In the genomic region with DNA sequence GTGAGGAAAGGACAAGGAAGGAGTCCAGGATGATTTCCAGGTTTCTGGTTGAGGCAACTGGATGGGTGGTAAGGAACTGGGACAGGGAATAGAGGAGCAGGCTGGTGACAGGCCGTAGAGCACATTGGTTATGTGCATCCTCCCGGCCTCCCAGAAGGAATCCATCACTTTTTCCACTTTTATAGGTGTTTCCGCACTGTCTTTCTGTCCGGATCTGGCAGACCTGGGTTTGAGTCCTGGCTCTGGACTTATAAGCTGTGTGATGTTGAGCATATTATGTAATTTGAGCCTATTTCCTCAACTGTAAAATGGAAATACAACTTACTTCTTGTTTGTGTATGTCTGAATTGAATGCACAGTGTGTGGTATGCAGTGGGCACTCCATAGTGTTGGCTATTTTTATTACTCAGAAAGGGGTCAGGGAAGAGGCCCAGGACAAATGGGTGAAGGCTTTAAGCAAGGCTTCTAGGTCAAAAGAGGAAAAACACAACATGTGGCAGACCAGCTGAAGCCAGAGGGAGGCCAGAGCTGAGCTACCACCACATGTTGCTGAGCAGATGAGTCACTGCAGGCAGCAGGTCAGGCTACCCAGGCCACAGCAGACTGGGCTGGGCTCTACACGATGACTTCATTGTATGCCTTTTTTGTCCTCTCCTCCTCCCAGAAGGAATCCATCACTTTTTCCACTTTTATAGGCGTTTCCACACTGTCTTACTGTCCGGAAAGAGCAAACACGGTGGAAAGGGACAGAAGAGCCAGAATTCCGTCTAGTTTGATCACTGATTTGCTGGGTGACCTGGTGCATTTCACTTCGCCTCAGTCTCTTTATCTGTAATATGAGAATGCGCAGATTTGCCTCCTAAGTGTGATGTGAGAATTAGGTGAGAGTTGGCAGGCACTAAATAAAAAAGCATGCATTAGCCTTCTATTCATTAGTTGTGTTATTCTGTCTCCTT, we compare ENCODE assay signal across 8 cellular contexts. TPM values are rescaled to one million over a fixed set of nuclear protein-coding genes. Genes with fewer than 3 reads are reported as not detected.
DNase-seq lines count a peak whose midpoint lies in the region; ATAC-seq and TF ChIP-seq lines count a peak whose summit lies in the region.

No MANE protein-coding gene starts in this region.

- peaks cover 4% of the 10 kb centered on the region for H3K27me3 Mint-ChIP-seq in nephron (ENCODE audit: low read depth)

- peak overlapping the region; percentile 7; the same call in 1 of the 2 replicates for H3K27ac ChIP-seq in HEK293 (ENCODE audit: extremely low read depth, low read depth, low read length)

- H3K4me3 Mint-ChIP-seq in nephron = peak overlapping the region; percentile 84 to 94 (median 90)

- no peaks in the 10 kb centered on the region for H3K9me3 ChIP-seq in HEK293 (ENCODE audit: control insufficient read depth, insufficient read depth, low read depth, low read length)

- H3K36me3 ChIP-seq in HEK293 (ENCODE audit: control insufficient read depth in 2 of 2, insufficient read depth in 1 of 2, low read length in 2 of 2) = peaks cover 5 to 15% of the 10 kb centered on the region in 2 experiments; a peak in 2 of 3 replicates

- H3K9me3 Mint-ChIP-seq in nephron = no peaks in the 10 kb centered on the region

- H3K27ac Mint-ChIP-seq in nephron = peak overlapping the region; percentile 70 to 89 (median 79)

- POLR2A ChIA-PET in HEK293 (lab: Yijun Ruan, JAX) = interaction anchor here (0.6 to 1.6 kb wide), 5 partner anchors 9 to 281 kb away, joined by 3 read pairs; partner anchors contain the start of genes GPBP1L1 and PRDX1

- no peaks in the 10 kb centered on the region; the same call in 1 of the 2 replicates for H3K4me1 ChIP-seq in HEK293 (ENCODE audit: control insufficient read depth, insufficient read depth, low read length)

- TF ChIP-seq CTCF in HEK293 (tag by site-specific recombination; IDR thresholded peaks at IDR 0.05) (no peak), nephron (IDR thresholded peaks at IDR 0.05; ENCODE audit: unreplicated experiment in 3 of 3) (no peak)

- ATAC-seq in HG02981 (IDR thresholded peaks at IDR 0.05; ENCODE audit: unreplicated experiment) (no peak), HG03378 (IDR thresholded peaks at IDR 0.05; ENCODE audit: unreplicated experiment) (no peak)

- peak overlapping the region; percentile 57 for H3K4me3 ChIP-seq in HEK293 (ENCODE audit: low read depth, low read length)

- CTCF ChIA-PET in HEK293 (lab: Yijun Ruan, JAX) = interaction anchor here (0.7 kb wide), 1 partner anchor 53 kb away, joined by 3 read pairs; no protein-coding TSS in a partner anchor

- peaks cover 42% of the 10 kb centered on the region for H3K4me1 Mint-ChIP-seq in nephron

- DNase-seq in DMS53 (lab: John Stamatoyannopoulos, UW) = peak; percentile 97
- peak; percentile 60 for DNase-seq in NCI-H460 (ENCODE audit: extremely low read depth, low read depth)
- DNase-seq in activated T-cell treated with anti-CD3 and anti-CD28 coated beads, Interleukin-2, amount 50 U/mL, for 48 hours = peak; percentile 36 to 48
- DNase-seq in foreskin melanocyte = peak; percentile 92

- H3K36me3 Mint-ChIP-seq in nephron (ENCODE audit: low read depth) = peaks cover 5% of the 10 kb centered on the region

TF ChIP-seq in HEK293, 187 proteins besides CTCF, POLR2A, EP300 and RAD21 (continues in another document):
- peak; percentile 19; the same call in 1 of the 2 replicates for TF ChIP-seq ZFP69B (tag by site-specific recombination; IDR thresholded peaks at IDR 0.05)
- no peak for TF ChIP-seq ZNF26 (tag by site-specific recombination; IDR thresholded peaks at IDR 0.05)
- TF ChIP-seq, protein P1, sequence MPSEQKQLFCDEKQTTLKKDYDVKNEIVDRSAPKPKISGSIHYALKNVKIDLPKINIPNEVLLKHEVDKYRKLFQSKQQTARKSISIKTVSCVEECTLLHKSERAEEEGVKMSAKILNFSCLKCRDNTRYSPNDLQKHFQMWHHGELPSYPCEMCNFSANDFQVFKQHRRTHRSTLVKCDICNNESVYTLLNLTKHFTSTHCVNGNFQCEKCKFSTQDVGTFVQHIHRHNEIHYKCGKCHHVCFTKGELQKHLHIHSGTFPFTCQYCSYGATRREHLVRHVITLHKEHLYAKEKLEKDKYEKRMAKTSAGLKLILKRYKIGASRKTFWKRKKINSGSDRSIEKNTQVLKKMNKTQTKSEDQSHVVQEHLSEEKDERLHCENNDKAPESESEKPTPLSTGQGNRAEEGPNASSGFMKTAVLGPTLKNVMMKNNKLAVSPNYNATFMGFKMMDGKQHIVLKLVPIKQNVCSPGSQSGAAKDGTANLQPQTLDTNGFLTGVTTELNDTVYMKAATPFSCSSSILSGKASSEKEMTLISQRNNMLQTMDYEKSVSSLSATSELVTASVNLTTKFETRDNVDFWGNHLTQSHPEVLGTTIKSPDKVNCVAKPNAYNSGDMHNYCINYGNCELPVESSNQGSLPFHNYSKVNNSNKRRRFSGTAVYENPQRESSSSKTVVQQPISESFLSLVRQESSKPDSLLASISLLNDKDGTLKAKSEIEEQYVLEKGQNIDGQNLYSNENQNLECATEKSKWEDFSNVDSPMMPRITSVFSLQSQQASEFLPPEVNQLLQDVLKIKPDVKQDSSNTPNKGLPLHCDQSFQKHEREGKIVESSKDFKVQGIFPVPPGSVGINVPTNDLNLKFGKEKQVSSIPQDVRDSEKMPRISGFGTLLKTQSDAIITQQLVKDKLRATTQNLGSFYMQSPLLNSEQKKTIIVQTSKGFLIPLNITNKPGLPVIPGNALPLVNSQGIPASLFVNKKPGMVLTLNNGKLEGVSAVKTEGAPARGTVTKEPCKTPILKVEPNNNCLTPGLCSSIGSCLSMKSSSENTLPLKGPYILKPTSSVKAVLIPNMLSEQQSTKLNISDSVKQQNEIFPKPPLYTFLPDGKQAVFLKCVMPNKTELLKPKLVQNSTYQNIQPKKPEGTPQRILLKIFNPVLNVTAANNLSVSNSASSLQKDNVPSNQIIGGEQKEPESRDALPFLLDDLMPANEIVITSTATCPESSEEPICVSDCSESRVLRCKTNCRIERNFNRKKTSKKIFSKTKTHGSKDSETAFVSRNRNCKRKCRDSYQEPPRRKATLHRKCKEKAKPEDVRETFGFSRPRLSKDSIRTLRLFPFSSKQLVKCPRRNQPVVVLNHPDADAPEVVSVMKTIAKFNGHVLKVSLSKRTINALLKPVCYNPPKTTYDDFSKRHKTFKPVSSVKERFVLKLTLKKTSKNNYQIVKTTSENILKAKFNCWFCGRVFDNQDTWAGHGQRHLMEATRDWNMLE (tag by site-specific recombination; conservative IDR thresholded peaks at IDR 0.05; ENCODE audit: low read depth) = no peak
- no peak for TF ChIP-seq ZNF610 (tag by site-specific recombination; IDR thresholded peaks at IDR 0.05; ENCODE audit: borderline replicate concordance)
- no peak for TF ChIP-seq ZNF292 (tag by site-specific recombination; IDR thresholded peaks at IDR 0.05; ENCODE audit: borderline replicate concordance, low read depth)
- TF ChIP-seq ZBTB11 (tag by site-specific recombination; conservative IDR thresholded peaks at IDR 0.05; ENCODE audit: low read depth) = no peak
- peak; percentile 91 for TF ChIP-seq ZEB2 (tag by site-specific recombination; IDR thresholded peaks at IDR 0.05)
- no peak for TF ChIP-seq ZNF214 (tag by site-specific recombination; IDR thresholded peaks at IDR 0.05; ENCODE audit: borderline replicate concordance)
- peak; percentile 63 for TF ChIP-seq ZXDB (tag by site-specific recombination; IDR thresholded peaks at IDR 0.05)
- TF ChIP-seq MYNN (tag by site-specific recombination; IDR thresholded peaks at IDR 0.05; ENCODE audit: borderline replicate concordance) = no peak
- TF ChIP-seq ZNF747 (tag by site-specific recombination; IDR thresholded peaks at IDR 0.05) = no peak
- TF ChIP-seq ZNF544 (tag by site-specific recombination; IDR thresholded peaks at IDR 0.05) = no peak
- no peak for TF ChIP-seq ZNF596 (tag by site-specific recombination; IDR thresholded peaks at IDR 0.05)
- TF ChIP-seq ZSCAN30 (tag by site-specific recombination; IDR thresholded peaks at IDR 0.05) = no peak

RNA-seq across cellular contexts. Expression of gene MAST2, which starts 0.8 kb away (rescaled TPM):
- 7.8 and 11.1 TPM in 2 replicates for total RNA-seq in NCI-H460 (2014; rRNA removed; shearing (Covaris generic))
- 13.6 and 14.6 TPM in 2 replicates for polyA plus RNA-seq in NCI-H460 (2014; cell fraction: nucleus; rRNA removed)

RNA-seq across cellular contexts. Expression of gene IPP, which starts 52.2 kb away (rescaled TPM):
- 4.4 and 5.9 TPM in 2 replicates for total RNA-seq in NCI-H460 (2014; rRNA removed; shearing (Covaris generic))
- polyA plus RNA-seq in NCI-H460 (2014; cell fraction: nucleus; rRNA removed) = 4.9 and 5.4 TPM in 2 replicates

Comparison
In these comparisons a context has a peak if more than half of its experiments do, and no peak if none do; other contexts are left out.
1. DNase-seq: peak in every context shown above with its lines; median percentile 97 in DMS53; 92 in foreskin melanocyte; 60 in NCI-H460; 42 in activated T-cell treated with anti-CD3 and anti-CD28 coated beads, Interleukin-2, amount 50 U/mL, for 48 hours.